ENCODE assay signal across 13 cellular contexts in the genomic region with DNA sequence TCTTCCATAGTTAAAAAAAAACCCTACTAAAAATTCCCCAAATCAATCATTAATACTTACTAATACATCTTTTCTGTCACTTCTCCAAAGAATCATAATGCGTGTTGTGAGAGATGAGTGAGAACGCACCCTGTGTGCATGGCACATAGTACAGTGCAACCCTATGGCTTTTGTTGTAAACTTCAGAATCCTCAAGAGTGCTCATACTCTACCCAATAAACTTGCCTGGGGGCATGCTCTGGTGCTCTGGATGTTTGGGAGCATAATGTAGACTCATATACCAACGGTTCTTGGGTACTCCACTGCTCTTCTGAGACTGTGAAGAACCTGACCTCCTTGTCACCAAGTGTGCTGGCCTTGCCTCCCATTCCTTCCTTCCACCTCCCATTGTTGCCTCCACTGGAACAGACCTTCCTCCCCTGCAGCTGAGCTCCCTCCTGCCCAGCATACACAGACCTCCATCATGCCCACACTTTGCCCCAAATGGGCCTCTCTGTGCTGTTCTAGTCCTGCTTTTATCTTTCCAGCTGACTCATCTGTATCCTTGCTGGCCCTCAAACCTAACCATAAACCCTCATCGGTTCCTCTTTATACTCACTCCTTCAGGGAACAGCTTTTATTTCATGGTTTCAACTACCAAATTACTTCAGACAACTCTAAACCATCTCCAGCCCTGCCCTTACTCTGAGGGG. TPM values are rescaled to one million over a fixed set of nuclear protein-coding genes. Genes with fewer than 3 reads are reported as not detected.
DNase-seq lines count a peak whose midpoint lies in the region; ATAC-seq, FAIRE-seq and TF ChIP-seq lines count a peak whose summit lies in the region.
"Had no signal": no experiment of that assay in that cellular context is flagged by ENCODE, and none has a peak within 500 bp of the region (broad histone marks: within the 10 kb centered on the region; RNA-seq: fewer than 3 reads in every experiment).

No MANE protein-coding gene starts in this region.

- ATAC-seq in HG03095 (IDR thresholded peaks at IDR 0.05; ENCODE audit: unreplicated experiment), result peak; percentile 57
- no peak for ATAC-seq in GM18868 (IDR thresholded peaks at IDR 0.05; ENCODE audit: unreplicated experiment)
- no peak for ATAC-seq in HG02678 (IDR thresholded peaks at IDR 0.05; ENCODE audit: unreplicated experiment)

- TF ChIP-seq POLR2A in GM12891 (IDR thresholded peaks at IDR 0.05; ENCODE audit: low read depth, low read length) (no peak), sigmoid colon (IDR thresholded peaks at IDR 0.05) (no peak)

- 89% methylated on average over 4 of the region's 4 CpGs for WGBS in sigmoid colon, 2 donors

- FAIRE-seq in GM12891 (lab: Jason Lieb, UNC), result peak; percentile 67

- intact Hi-C loops in sigmoid colon (cut with DNase I), result no loop called here
- intact Hi-C loops in tibial artery (cut with DNase I; ENCODE audit: low total_unique reads), result no loop called here

- H3K4me1 ChIP-seq in sigmoid colon (peaks cover 0 to 67% (median 50%) of the 10 kb centered on the region in 4 donors), tibial artery (peaks cover 0 to 31% (median 6%) of the 10 kb centered on the region in 4 donors)

- TF ChIP-seq CTCF in VCaP (conservative IDR thresholded peaks at IDR 0.05), result no peak
- no peak for TF ChIP-seq CTCF in sigmoid colon (IDR thresholded peaks at IDR 0.05)
- no peak for TF ChIP-seq CTCF in tibial artery (IDR thresholded peaks at IDR 0.05)

- H3K4me3 ChIP-seq in sigmoid colon (no peak overlapping the region), tibial artery (no peak overlapping the region)
- H3K4me3 ChIP-seq: spleen had no signal

- H3K27me3 ChIP-seq in sigmoid colon, result no peaks in the 10 kb centered on the region
- H3K27me3 ChIP-seq in tibial artery, result no peaks in the 10 kb centered on the region
- H3K27me3 ChIP-seq: spleen had no signal

- no peaks in the 10 kb centered on the region for H3K9me3 ChIP-seq in sigmoid colon
- no peaks in the 10 kb centered on the region for H3K9me3 ChIP-seq in tibial artery
- H3K9me3 ChIP-seq: spleen had no signal

- DNase-seq in GM12891 (ENCODE audit: insufficient read length, low spot score) (no peak), sigmoid colon (no peak), tibial artery (no peak), substantia nigra (lab: John Stamatoyannopoulos, UW) (no peak)
- DNase-seq: activated CD4-positive, alpha-beta T cell treated with anti-CD3 and anti-CD28 coated beads for 48 hours; COR-L47; NCI-H1105; NCI-H69; spleen had no signal

- H3K36me3 ChIP-seq in sigmoid colon (peaks cover 0 to 44% (median 8%) of the 10 kb centered on the region in 4 donors), tibial artery (peaks cover 26 to 45% (median 31%) of the 10 kb centered on the region in 3 donors)

- H3K27ac ChIP-seq in VCaP (peak overlapping the region; percentile 54; the same call in 1 of the 2 replicates), sigmoid colon (peak overlapping the region in 3 of 4 donors; percentile 77 to 98 (median 96)), tibial artery (no peak overlapping the region), substantia nigra (ENCODE audit: low read depth, low read length, poor library complexity, severe bottlenecking) (no peak overlapping the region)

- TF ChIP-seq EP300 in sigmoid colon (IDR thresholded peaks at IDR 0.05), result no peak

TF ChIP-seq in GM12891, 5 proteins besides CTCF, POLR2A, EP300 and RAD21:
- TF ChIP-seq POLR2AphosphoS5 (IDR thresholded peaks at IDR 0.05; ENCODE audit: low read depth, low read length) (no peak), SPI1 (IDR thresholded peaks at IDR 0.05; ENCODE audit: low read depth, low read length) (peak; percentile 81)

RNA-seq across cellular contexts. Expression of gene DCP1B, which starts 8.9 kb away (rescaled TPM):
- 9.8 TPM for polyA plus RNA-seq in GM12891 (2012; ENCODE audit: low read depth, missing spikeins)
- 10 to 100 TPM; 24.8 to 47.7 (median 35.5) TPM for total RNA-seq in sigmoid colon
- 1 to 10 TPM; 5.5 to 8.5 (median 7.2) TPM for polyA plus RNA-seq in sigmoid colon

RNA-seq across cellular contexts. Expression of gene CACNA1C, which starts 57.4 kb away (rescaled TPM):
- 0.13 TPM for polyA plus RNA-seq in GM12891 (2012; ENCODE audit: low read depth, missing spikeins)
- 100 to 1,000 TPM in 2 of 4 donors, 10 to 100 TPM in 2; 62.0 to 213 (median 119) TPM for total RNA-seq in sigmoid colon
- 1 to 10 TPM in 1 of 3 donors, under 1 TPM in 2; 0.46 to 7.6 (median 0.60) TPM for polyA plus RNA-seq in sigmoid colon

Comparison
In these comparisons a context has a peak if more than half of its experiments do, and no peak if none do; other contexts are left out.
1. H3K27ac ChIP-seq: peak in VCaP (single experiment) and sigmoid colon (3 of 4); none in tibial artery (0 of 2) and substantia nigra (single experiment).